ENCODE assay signal across 8 cellular contexts in the genomic region with DNA sequence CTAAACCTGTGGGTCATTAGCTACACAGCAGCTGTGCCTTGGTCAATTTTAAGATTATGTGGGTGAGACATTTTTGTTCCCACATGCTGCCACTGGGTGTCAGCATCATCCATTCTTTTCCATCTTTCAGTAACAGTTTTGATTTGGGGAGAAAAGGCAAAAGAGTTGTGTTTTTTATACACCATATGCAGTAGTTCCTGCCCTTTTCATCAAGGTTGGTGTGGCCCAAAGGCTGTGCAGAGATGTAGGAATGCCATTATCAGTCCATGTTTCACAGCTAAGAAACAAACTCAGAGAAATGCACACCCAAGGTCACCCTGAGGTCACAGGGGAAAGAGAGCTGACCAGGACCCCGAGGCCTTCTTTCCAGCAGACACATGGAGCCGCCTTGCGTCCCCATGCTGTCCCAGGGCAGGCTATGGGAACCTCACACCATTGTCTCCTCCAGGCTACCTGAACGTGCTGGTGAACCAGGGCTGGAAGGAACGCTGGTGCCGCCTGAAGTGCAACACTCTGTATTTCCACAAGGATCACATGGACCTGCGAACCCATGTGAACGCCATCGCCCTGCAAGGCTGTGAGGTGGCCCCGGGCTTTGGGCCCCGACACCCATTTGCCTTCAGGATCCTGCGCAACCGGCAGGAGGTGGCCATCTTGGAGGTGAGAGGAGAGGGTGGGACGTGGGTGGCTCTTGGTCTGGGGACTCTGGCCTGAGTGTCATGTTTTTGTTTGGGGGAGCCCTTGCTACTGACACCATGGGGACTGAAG. TPM values are rescaled to one million over a fixed set of nuclear protein-coding genes. Genes with fewer than 3 reads are reported as not detected.
DNase-seq lines count a peak whose midpoint lies in the region; ATAC-seq and TF ChIP-seq lines count a peak whose summit lies in the region.

No MANE protein-coding gene starts in this region.

- H3K27ac ChIP-seq in A673 (ENCODE audit: low read depth, low read length, poor library complexity, severe bottlenecking) (no peak overlapping the region), right cardiac atrium (ENCODE audit: low read length) (peak overlapping the region; percentile 15)

- intact Hi-C loops in A673 (cut with micrococcal nuclease; ENCODE audit: unreplicated experiment) (loop anchor here (2.0 to 10.0 kb wide), 3 partner anchors 53 to 247 kb away; no protein-coding TSS in a partner anchor), right cardiac atrium (cut with DNase I) (loop anchor here in 1 of 4 donors (5.0 kb wide), 1 partner anchor 50 kb away; no protein-coding TSS in a partner anchor)

- 81% methylated on average over 14 of the region's 14 CpGs for WGBS in right cardiac atrium

- DNase-seq in A673 (ENCODE audit: low spot score) (peak; percentile 65), ELF-1 (ENCODE audit: low read depth, low spot score) (peak; percentile 30), NCI-H748 (lab: John Stamatoyannopoulos, UW; ENCODE audit: unreplicated experiment) (peak; percentile 27), right cardiac atrium (no peak)
- DNase-seq in activated gamma-delta T cell treated with anti-CD3 and anti-CD28 coated beads, Interleukin-2, amount 50 U/mL, for 16 hours (ENCODE audit: low read depth): peak; percentile 7
- DNase-seq in stimulated activated CD4-positive, alpha-beta T cell treated with anti-CD3 and anti-CD28 coated beads, Interleukin-4, amount 100 ng/mL, for 1 hour: peak; percentile 19

- CTCF ChIA-PET in A673 (lab: Charles Lee): interaction anchor here (0.6 to 1.3 kb wide), 3 partner anchors 42 to 249 kb away, joined by 4 to 18 read pairs (median 5); no protein-coding TSS in a partner anchor

- H3K4me1 ChIP-seq in A673 (ENCODE audit: insufficient read depth, low read length, poor library complexity, severe bottlenecking): peaks cover 11% of the 10 kb centered on the region
- peaks cover 5% of the 10 kb centered on the region for H3K4me1 ChIP-seq in right cardiac atrium (ENCODE audit: control insufficient read depth, insufficient read depth, low read length)

- POLR2A ChIA-PET in A673 (lab: Charles Lee; ENCODE audit: low non-redundant PET): no interaction called here

- peak; percentile 79 for TF ChIP-seq CTCF in A673 (conservative IDR thresholded peaks at IDR 0.05; ENCODE audit: low read depth, low read length)

- BruUV-seq in A673 (replicated peaks; lab: Mats Ljungman, UMichigan): no TSS peak

- H3K27me3 ChIP-seq in A673 (replicated peaks; ENCODE audit: insufficient read depth, low read depth, low read length, poor library complexity): no peaks in the 10 kb centered on the region
- no peaks in the 10 kb centered on the region for H3K27me3 ChIP-seq in right cardiac atrium (ENCODE audit: control insufficient read depth, insufficient read depth)

- H3K4me3 ChIP-seq in A673 (ENCODE audit: low read depth, low read length, poor library complexity, severe bottlenecking) (no peak overlapping the region), right cardiac atrium (ENCODE audit: low read length) (no peak overlapping the region)

- ATAC-seq in HG02852 (IDR thresholded peaks at IDR 0.05; ENCODE audit: unreplicated experiment) (peak; percentile 59), right cardiac atrium (no peak), GM21515 (IDR thresholded peaks at IDR 0.05; ENCODE audit: unreplicated experiment) (no peak)

- H3K36me3 ChIP-seq in A673 (ENCODE audit: insufficient read depth, low read length, poor library complexity, severe bottlenecking): no peaks in the 10 kb centered on the region

- H3K9me3 ChIP-seq in A673 (ENCODE audit: low read depth, low read length, poor library complexity, severe bottlenecking) (no peaks in the 10 kb centered on the region), right cardiac atrium (ENCODE audit: control insufficient read depth, low read length) (no peaks in the 10 kb centered on the region)

RNA-seq across cellular contexts. Expression of gene GRPEL2, which starts 27.8 kb away (rescaled TPM):
- total RNA-seq in A673 (2021) (33.2 and 37.2 TPM in 2 replicates), right cardiac atrium (10 to 100 TPM in 1 of 4 donors, 1 to 10 TPM in 3; 9.1 to 11.3 (median 9.4) TPM)
- 4.8 TPM for polyA plus RNA-seq in right cardiac atrium

RNA-seq across cellular contexts. Expression of gene PCYOX1L, which starts 40.4 kb away (rescaled TPM):
- total RNA-seq in A673 (2021) (1.8 and 2.9 TPM in 2 replicates), right cardiac atrium (1 to 10 TPM; 4.7 to 7.0 (median 6.2) TPM)
- 3.7 TPM for polyA plus RNA-seq in right cardiac atrium

RNA-seq across cellular contexts. Expression of gene AFAP1L1, which starts 45.8 kb away (rescaled TPM):
- total RNA-seq in A673 (2021) (0.21 and 0.46 TPM in 2 replicates), right cardiac atrium (10 to 100 TPM; 36.9 to 59.7 (median 42.7) TPM)
- polyA plus RNA-seq in right cardiac atrium: 26.2 TPM

Comparison
In these comparisons a context has a peak if more than half of its experiments do, and no peak if none do; other contexts are left out.
1. DNase-seq: peak in A673 (single experiment), ELF-1 (single experiment), NCI-H748 (single experiment), activated gamma-delta T cell treated with anti-CD3 and anti-CD28 coated beads, Interleukin-2, amount 50 U/mL, for 16 hours (single experiment) and stimulated activated CD4-positive, alpha-beta T cell treated with anti-CD3 and anti-CD28 coated beads, Interleukin-4, amount 100 ng/mL, for 1 hour (single experiment); none in right cardiac atrium (0 of 3).
2. RNA of gene AFAP1L1, which starts 45.8 kb away (total RNA-seq): 36.9 to 59.7 TPM in right cardiac atrium; 0.21 to 0.46 TPM in A673; every median in the first group is over 10 times any median in the second.